ENCODE assay signal across 11 cellular contexts in the genomic region with DNA sequence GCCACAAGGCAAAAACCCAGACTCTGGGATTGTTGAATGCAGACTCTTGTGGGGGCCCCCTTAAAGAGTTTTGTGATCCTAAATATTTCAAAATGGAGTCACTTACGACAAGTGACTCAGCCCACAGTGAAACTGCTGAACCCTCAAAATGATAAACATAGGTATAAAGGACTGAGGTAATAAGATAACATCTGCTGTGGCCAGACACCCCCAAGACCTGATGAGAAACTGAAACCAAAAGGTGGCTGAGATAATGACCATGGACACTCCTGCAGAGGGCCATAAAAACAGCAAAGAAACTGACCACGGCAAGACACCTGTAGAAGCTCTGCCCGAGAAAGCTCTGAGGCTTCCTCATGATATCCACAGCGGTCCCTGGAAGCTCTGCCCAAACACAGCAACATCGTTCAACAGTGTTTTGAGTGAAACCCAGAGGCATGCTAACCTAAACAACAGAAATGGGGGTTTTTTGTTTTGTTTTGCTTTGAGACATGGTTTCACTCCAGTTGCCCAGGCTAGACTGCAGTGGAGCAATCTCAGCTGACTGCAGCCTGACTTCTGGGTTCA. TPM values are rescaled to one million over a fixed set of nuclear protein-coding genes. Genes with fewer than 3 reads are reported as not detected.
DNase-seq lines count a peak whose midpoint lies in the region; ATAC-seq and FAIRE-seq lines count a peak whose summit lies in the region.
"Had no signal": no experiment of that assay in that cellular context is flagged by ENCODE, and none has a peak within 500 bp of the region (broad histone marks: within the 10 kb centered on the region; RNA-seq: fewer than 3 reads in every experiment).

No MANE protein-coding gene starts in this region.

- no peak overlapping the region for H2AK5ac ChIP-seq in mesendoderm (ENCODE audit: low read length)

- H4K5ac ChIP-seq in mesendoderm (ENCODE audit: low read length): no peak overlapping the region

- no peaks in the 10 kb centered on the region for H3K27me3 Mint-ChIP-seq in memory B cell

- no peak overlapping the region for H3K4me3 ChIP-seq in mesendoderm (ENCODE audit: low read length)

- WGBS in mesendoderm (ENCODE audit: extremely low coverage, insufficient coverage, low lambda C conversion rate): no CpG with 5 or more reads among the region's 5 CpGs

- no peak overlapping the region for H3K56ac ChIP-seq in mesendoderm (ENCODE audit: low read length)

- no peaks in the 10 kb centered on the region for H3K36me3 ChIP-seq in mesendoderm (ENCODE audit: control insufficient read depth, insufficient read depth, low read length)

- H3K4me1 Mint-ChIP-seq in memory B cell: peaks cover 35% of the 10 kb centered on the region

- FAIRE-seq in GM18507 (lab: Jason Lieb, UNC): peak; percentile 9
- FAIRE-seq: islet of Langerhans, TTC549 had no signal

- H3K27ac Mint-ChIP-seq in memory B cell: no peak overlapping the region

- no peak overlapping the region for H4K8ac ChIP-seq in mesendoderm (ENCODE audit: low read depth, low read length)

- H2BK120ac ChIP-seq in mesendoderm (ENCODE audit: low read depth, low read length): no peak overlapping the region

- H3K79me1 ChIP-seq in mesendoderm (ENCODE audit: low read length): no peaks in the 10 kb centered on the region

- no peak overlapping the region for H3K9ac ChIP-seq in mesendoderm (ENCODE audit: low read length)
- H3K9ac ChIP-seq: parathyroid adenoma had no signal

- H2BK5ac ChIP-seq in mesendoderm (ENCODE audit: low read length): no peak overlapping the region

- H3K27me3 ChIP-seq in mesendoderm (ENCODE audit: insufficient read depth, low read length, poor library complexity): no peaks in the 10 kb centered on the region

- H3K27ac ChIP-seq in mesendoderm (ENCODE audit: low read depth, low read length): no peak overlapping the region
- H3K27ac ChIP-seq: parathyroid adenoma had no signal

- no peak overlapping the region for H3K4me2 ChIP-seq in mesendoderm (ENCODE audit: low read length)

- no peaks in the 10 kb centered on the region for H3K79me2 ChIP-seq in mesendoderm (ENCODE audit: control insufficient read depth, insufficient read depth, low read length)
- H3K79me2 ChIP-seq: parathyroid adenoma had no signal

- H3K18ac ChIP-seq in mesendoderm (ENCODE audit: low read length): no peak overlapping the region

- H3K36me3 Mint-ChIP-seq in memory B cell: peaks cover 3% of the 10 kb centered on the region

- peaks cover 7% of the 10 kb centered on the region for H3K4me1 ChIP-seq in mesendoderm (ENCODE audit: control insufficient read depth, low read depth, low read length)
- H3K4me1 ChIP-seq: parathyroid adenoma had no signal

- H3K4me3 Mint-ChIP-seq in memory B cell: no peak overlapping the region

- DNase-seq in GM18507 (ENCODE audit: extremely low spot score, insufficient read length, low read depth): no peak
- DNase-seq in SW480 (ENCODE audit: low spot score): peak; percentile 27
- DNase-seq in memory B cell (ENCODE audit: low spot score in 2 of 2): no peak
- DNase-seq in mesendoderm: no peak
- no peak for DNase-seq in NCI-H1436 (lab: John Stamatoyannopoulos, UW)
- no peak for DNase-seq in stimulated activated CD4-positive, alpha-beta T cell treated with anti-CD3 and anti-CD28 coated beads, Interleukin-4, amount 100 ng/mL, for 1 hour
- DNase-seq in H4 (ENCODE audit: low spot score): no peak

- H3K9me3 Mint-ChIP-seq in memory B cell: no peaks in the 10 kb centered on the region

- no peak overlapping the region for H3K4ac ChIP-seq in mesendoderm (ENCODE audit: low read depth, low read length)

- ATAC-seq in HG02678 (IDR thresholded peaks at IDR 0.05; ENCODE audit: unreplicated experiment): peak; percentile 54
- peak; percentile 23 for ATAC-seq in memory B cell (ENCODE audit: low read depth)

- H3K23ac ChIP-seq in mesendoderm (ENCODE audit: low read length): no peak overlapping the region

- H2BK15ac ChIP-seq in mesendoderm (replicated peaks; ENCODE audit: low read depth): no peak overlapping the region

RNA-seq across cellular contexts. Expression of a gene that starts 1.6 kb away (rescaled TPM):
- 0.39 TPM for polyA plus RNA-seq in mesendoderm (2013, experiment 1 of 2)
- 0.38 TPM for polyA plus RNA-seq in mesendoderm (2013, experiment 2 of 2)
- total RNA-seq in H4 (2014; rRNA removed; shearing (Covaris generic)): 49.3 and 72.0 TPM in 2 replicates

RNA-seq across cellular contexts. Expression of a gene that starts 28.2 kb away (rescaled TPM):
- polyA plus RNA-seq in mesendoderm (2013, experiment 1 of 2): 0.11 TPM
- polyA plus RNA-seq in mesendoderm (2013, experiment 2 of 2): 0.08 TPM
- total RNA-seq in H4 (2014; rRNA removed; shearing (Covaris generic)): not detected in 2 replicates

RNA-seq across cellular contexts. Expression of a gene that starts 29.1 kb away (rescaled TPM):
- 2.7 TPM for polyA plus RNA-seq in mesendoderm (2013, experiment 1 of 2)
- 2.6 TPM for polyA plus RNA-seq in mesendoderm (2013, experiment 2 of 2)
- total RNA-seq in H4 (2014; rRNA removed; shearing (Covaris generic)): 0.80 and 1.4 TPM in 2 replicates

RNA-seq across cellular contexts. Expression of a gene that starts 44.0 kb away (rescaled TPM):
- polyA plus RNA-seq in mesendoderm (2013, experiment 1 of 2): 5.4 TPM
- 5.7 TPM for polyA plus RNA-seq in mesendoderm (2013, experiment 2 of 2)
- total RNA-seq in H4 (2014; rRNA removed; shearing (Covaris generic)): not detected in 2 replicates
